8 cellular contexts compared by ENCODE assay signal in genomic region chr5:163458778-163459405, GRCh38.
A peak's percentile ranks its signal among the peaks of the same experiment; 100 is the strongest.
DNase-seq lines count a peak whose midpoint lies in the region; TF ChIP-seq lines count a peak whose summit lies in the region.

No MANE protein-coding gene starts in this region.

- TF ChIP-seq CTCF in HEK293 (tag by site-specific recombination; IDR thresholded peaks at IDR 0.05) (no peak), SU-DHL-6 (IDR thresholded peaks at IDR 0.05; ENCODE audit: insufficient read depth, low read length, poor library complexity, severe bottlenecking) (no peak), fibroblast of pulmonary artery (IDR thresholded peaks at IDR 0.05; ENCODE audit: low read length, missing control alignments) (no peak)

- H3K4me2 ChIP-seq in SU-DHL-6 (ENCODE audit: low read depth, low read length, poor library complexity, severe bottlenecking) = peak overlapping the region; percentile 97

- H3K9ac ChIP-seq in SU-DHL-6 (ENCODE audit: low read length) = peak overlapping the region; percentile 94

- H3K4me3 ChIP-seq in HEK293 (ENCODE audit: low read depth, low read length) = peak overlapping the region; percentile 84
- H3K4me3 ChIP-seq in SU-DHL-6 (ENCODE audit: insufficient read depth, low read length, poor library complexity, severe bottlenecking) = peak overlapping the region; percentile 96
- H3K4me3 ChIP-seq in fibroblast of pulmonary artery (replicated peaks; ENCODE audit: low read depth, low read length) = peak overlapping the region; percentile 74
- H3K4me3 ChIP-seq in skin epidermis = peak overlapping the region; percentile 46 to 86 (median 74)

- no peaks in the 10 kb centered on the region for H3K9me2 ChIP-seq in SU-DHL-6 (replicated peaks; ENCODE audit: insufficient read depth, low read length)

- DNase-seq in fibroblast of pulmonary artery (ENCODE audit: low read depth) (no peak), NCI-H1436 treated with DMSO at 0.1 percent for 48 hours (lab: John Stamatoyannopoulos, UW) (no peak), 8988T (no peak), NCI-H128 (lab: John Stamatoyannopoulos, UW; ENCODE audit: unreplicated experiment) (no peak), NCI-H1436 (lab: John Stamatoyannopoulos, UW) (no peak)

- H3K9me3 ChIP-seq in HEK293 (ENCODE audit: control insufficient read depth, insufficient read depth, low read depth, low read length) (no peaks in the 10 kb centered on the region), SU-DHL-6 (ENCODE audit: insufficient read depth, low read length) (no peaks in the 10 kb centered on the region)

- H3K79me2 ChIP-seq in SU-DHL-6 (ENCODE audit: insufficient read depth, low read length) = peaks cover 75% of the 10 kb centered on the region

- H3K27me3 ChIP-seq in SU-DHL-6 (ENCODE audit: low read length) = no peaks in the 10 kb centered on the region

- peaks cover 10% of the 10 kb centered on the region for H3K4me1 ChIP-seq in HEK293 (ENCODE audit: control insufficient read depth, insufficient read depth, low read length)

- H3K27ac ChIP-seq in HEK293 (ENCODE audit: extremely low read depth, low read depth, low read length) (peak overlapping the region; percentile 99; the same call in 1 of the 2 replicates), SU-DHL-6 (ENCODE audit: low read depth, low read length) (peak overlapping the region; percentile 93), skin epidermis (peak overlapping the region in 20 of 21 experiments; percentile 80 to 99 (median 94))

- no peaks in the 10 kb centered on the region for H4K20me1 ChIP-seq in SU-DHL-6 (ENCODE audit: low read depth, low read length)

- H2AFZ ChIP-seq in SU-DHL-6 (ENCODE audit: low read depth, low read length, severe bottlenecking) = peak overlapping the region; percentile 28

- H3F3A ChIP-seq in SU-DHL-6 (ENCODE audit: insufficient read depth) = peaks cover 35% of the 10 kb centered on the region

- CTCF ChIA-PET in HEK293 (lab: Yijun Ruan, JAX) = interaction anchor here (0.6 to 2.2 kb wide), 3 partner anchors 15 to 38 kb away, joined by 3 to 8 read pairs (median 4); no protein-coding TSS in a partner anchor

- peaks cover 24 to 31% of the 10 kb centered on the region in 2 experiments for H3K36me3 ChIP-seq in HEK293 (ENCODE audit: control insufficient read depth in 2 of 2, insufficient read depth in 1 of 2, low read length in 2 of 2)
- H3K36me3 ChIP-seq in SU-DHL-6 (ENCODE audit: low read length) = peaks cover 12% of the 10 kb centered on the region; the same call in 1 of the 2 replicates

- POLR2A ChIA-PET in HEK293 (lab: Yijun Ruan, JAX) = interaction anchor here (2.3 to 5.4 kb wide), 4 partner anchors 9 to 51 kb away, joined by 6 to 166 read pairs (median 32); partner anchors contain the start of genes CCNG1 and MAT2B

TF ChIP-seq in HEK293, 187 proteins besides CTCF, POLR2A, EP300 and RAD21:
- TF ChIP-seq ZNF747 (tag by site-specific recombination; IDR thresholded peaks at IDR 0.05) (no peak), ZNF518A (tag by site-specific recombination; conservative IDR thresholded peaks at IDR 0.05; ENCODE audit: low read depth) (no peak), ZNF10 (tag by site-specific recombination; IDR thresholded peaks at IDR 0.05) (0 out of 2 replicates have a peak, but pooled peaks have one; percentile 39)
